8 cellular contexts compared by ENCODE assay signal in genomic region chr4:120066525-120067333, GRCh38. TPM values are rescaled to one million over a fixed set of nuclear protein-coding genes. Genes with fewer than 3 reads are reported as not detected.
DNase-seq lines count a peak whose midpoint lies in the region; ATAC-seq, FAIRE-seq and TF ChIP-seq lines count a peak whose summit lies in the region.

MAD2L1 (minus strand) TSS chr4:120066848; CDS start chr4:120066734, 114 bp downstream.

- WGBS in body of pancreas, 2 donors = 0 to 1% methylated on average over 40 to 64 of the region's 64 CpGs

- H3K9me3 ChIP-seq in body of pancreas = no peaks in the 10 kb centered on the region

- H3K27ac ChIP-seq in 22Rv1 (peak within 1 kb of the TSS; percentile 90), body of pancreas (peak within 1 kb of the TSS; percentile 92 to 98 (median 93))

- peak; percentile 86 for ATAC-seq in GM18520 (IDR thresholded peaks at IDR 0.05; ENCODE audit: unreplicated experiment)
- ATAC-seq in HG03064 (IDR thresholded peaks at IDR 0.05; ENCODE audit: low read depth, unreplicated experiment) = peak; percentile 84
- ATAC-seq in body of pancreas = peak; percentile 99
- ATAC-seq in sciatic nerve = peak; percentile 99

- TF ChIP-seq CTCF in 22Rv1 (IDR thresholded peaks at IDR 0.05) = no peak
- peak in 1 of 7 experiments; percentile 9 for TF ChIP-seq CTCF in body of pancreas (IDR thresholded peaks at IDR 0.05)

- H3K27me3 ChIP-seq in body of pancreas = no peaks in the 10 kb centered on the region

- DNase-seq in NCI-H2107 treated with DMSO at 0.1 percent for 48 hours (lab: John Stamatoyannopoulos, UW; ENCODE audit: unreplicated experiment) = peak; percentile 81
- DNase-seq in body of pancreas = peak; percentile 99 to 100 (median 99)
- DNase-seq in iPS DF 19.7 (ENCODE audit: low read depth, low spot score) = peak; percentile 82
- peak; percentile 99 for DNase-seq in sciatic nerve (ENCODE audit: low spot score)

- H3K4me3 ChIP-seq in body of pancreas = peak within 1 kb of the TSS; percentile 37 to 82

- no peaks in the 10 kb centered on the region for H3K36me3 ChIP-seq in body of pancreas (replicated peaks in 1 of 2; ENCODE audit: insufficient read depth in 1 of 2, low read depth in 2 of 2)

- peak; percentile 76 to 96 (median 95) for TF ChIP-seq POLR2A in body of pancreas (IDR thresholded peaks at IDR 0.05)

- peaks cover 16% of the 10 kb centered on the region for H3K4me1 ChIP-seq in body of pancreas

- FAIRE-seq in TTC549 (lab: Jason Lieb, UNC) = peak; percentile 88

- intact Hi-C loops in body of pancreas (cut with DNase I) (no loop called here), sciatic nerve (cut with DNase I) (no loop called here)

RNA-seq across cellular contexts. Expression of gene MAD2L1, which starts in this region (rescaled TPM):
- under 1 TPM in 1 of 2 donors, not detected in 1; 0.78 TPM for total RNA-seq in body of pancreas
- total RNA-seq in sciatic nerve = 1.5 TPM

Comparison
In these comparisons a context has a peak if more than half of its experiments do, and no peak if none do; other contexts are left out.
1. Peak in every context shown above with its lines: DNase-seq, ATAC-seq, H3K4me3 ChIP-seq and H3K27ac ChIP-seq.
2. Peak in DNase-seq, ATAC-seq, H3K4me3 ChIP-seq and H3K27ac ChIP-seq in body of pancreas; RNA of the gene not detected or under 1 TPM.